In genomic region chr7:150332852-150333635, GRCh38 we compare ENCODE assay signal across 2 cellular contexts.
TF ChIP-seq lines count a peak whose summit lies in the region.

No MANE protein-coding gene starts in this region.

TF ChIP-seq in GM23338, 12 proteins besides CTCF, POLR2A, EP300 and RAD21:
- TF ChIP-seq CREB1 (CRISPR knock-in tag; IDR thresholded peaks at IDR 0.05; ENCODE audit: low read depth): no peak
- peak; percentile 19 for TF ChIP-seq POLR2AphosphoS5 (IDR thresholded peaks at IDR 0.05; ENCODE audit: low read depth)
- TF ChIP-seq ETS1 (IDR thresholded peaks at IDR 0.05): no peak

TF ChIP-seq in SK-N-SH, 30 proteins besides CTCF, POLR2A, EP300 and RAD21:
- TF ChIP-seq MEF2A (IDR thresholded peaks at IDR 0.05; ENCODE audit: borderline replicate concordance, low read depth): no peak
- no peak for TF ChIP-seq FOXM1 (IDR thresholded peaks at IDR 0.05; ENCODE audit: low read depth)
- no peak for TF ChIP-seq USF2 (IDR thresholded peaks at IDR 0.05; ENCODE audit: borderline replicate concordance, low read depth, low read length)
- TF ChIP-seq ELF1 (IDR thresholded peaks at IDR 0.05): no peak
- no peak for TF ChIP-seq MAX (IDR thresholded peaks at IDR 0.05; ENCODE audit: low read depth)
- no peak for TF ChIP-seq MXI1 (IDR thresholded peaks at IDR 0.05; ENCODE audit: low read depth, low read length)
- TF ChIP-seq YY1 (IDR thresholded peaks at IDR 0.05; ENCODE audit: low read depth): no peak
- no peak for TF ChIP-seq EZH2phosphoT487 (IDR thresholded peaks at IDR 0.05; ENCODE audit: borderline replicate concordance, low read depth)
- TF ChIP-seq GATA2 (CRISPR knock-in tag; IDR thresholded peaks at IDR 0.05): no peak
- TF ChIP-seq CHD2 (IDR thresholded peaks at IDR 0.05; ENCODE audit: low read length, partially characterized antibody): no peak
- TF ChIP-seq RXRA (IDR thresholded peaks at IDR 0.05; ENCODE audit: borderline replicate concordance, low read depth): no peak
- TF ChIP-seq SIN3A (IDR thresholded peaks at IDR 0.05; ENCODE audit: borderline replicate concordance, low read depth, low read length): no peak
- no peak for TF ChIP-seq TCF12 (IDR thresholded peaks at IDR 0.05)
- TF ChIP-seq JUND (IDR thresholded peaks at IDR 0.05): no peak
- TF ChIP-seq RFX5 (IDR thresholded peaks at IDR 0.05; ENCODE audit: low read length): no peak
- no peak for TF ChIP-seq GABPA (IDR thresholded peaks at IDR 0.05; ENCODE audit: low read depth)
- TF ChIP-seq FOXJ3 (CRISPR knock-in tag; IDR thresholded peaks at IDR 0.05): no peak
- no peak for TF ChIP-seq IRF3 (IDR thresholded peaks at IDR 0.05; ENCODE audit: low read depth, low read length)
- TF ChIP-seq ZBTB33 (IDR thresholded peaks at IDR 0.05; ENCODE audit: borderline replicate concordance, low read depth): no peak
- TF ChIP-seq RCOR1 (IDR thresholded peaks at IDR 0.05; ENCODE audit: low read length): no peak
TF ChIP-seq in SK-N-SH: peak in this region for 0.
